In genomic region chr4:168509786-168510185, GRCh38 we compare ENCODE assay signal across 12 cellular contexts. TPM values are rescaled to one million over a fixed set of nuclear protein-coding genes. Genes with fewer than 3 reads are reported as not detected.
A peak's percentile ranks its signal among the peaks of the same experiment; 100 is the strongest.
DNase-seq lines count a peak whose midpoint lies in the region; ATAC-seq and TF ChIP-seq lines count a peak whose summit lies in the region.
"Had no signal": no experiment of that assay in that cellular context is flagged by ENCODE, and none has a peak within 500 bp of the region (broad histone marks: within the 10 kb centered on the region; RNA-seq: fewer than 3 reads in every experiment).

No MANE protein-coding gene starts in this region.

- TF ChIP-seq CTCF in Loucy (conservative IDR thresholded peaks at IDR 0.05; ENCODE audit: low read length), result no peak
- no peak for TF ChIP-seq CTCF in GM23338 (conservative IDR thresholded peaks at IDR 0.05; ENCODE audit: low read depth in 2 of 2)

- H4K20me1 ChIP-seq in Loucy (ENCODE audit: insufficient read depth, low read length, poor library complexity, severe bottlenecking) (no peaks in the 10 kb centered on the region), GM23338 (replicated peaks; ENCODE audit: insufficient read depth) (no peaks in the 10 kb centered on the region; the same call in 1 of the 2 replicates)

- H3K9me3 ChIP-seq in Loucy (ENCODE audit: insufficient read depth, low read depth, low read length), result no peaks in the 10 kb centered on the region
- H3K9me3 ChIP-seq in naive thymus-derived CD4-positive, alpha-beta T cell (ENCODE audit: control insufficient read depth in 2 of 3, low read length in 3 of 3), result no peaks in the 10 kb centered on the region

- H2AFZ ChIP-seq in Loucy (ENCODE audit: low read length), result 0 out of 2 replicates have a peak overlapping the region, but pooled peaks have one; percentile 53
- H2AFZ ChIP-seq in GM23338, result no peak overlapping the region

- no peaks in the 10 kb centered on the region for H3F3A ChIP-seq in Loucy (ENCODE audit: low read depth)
- H3F3A ChIP-seq in GM23338 (replicated peaks; ENCODE audit: low read depth), result no peaks in the 10 kb centered on the region

- H3K4me1 Mint-ChIP-seq in activated naive CD8-positive, alpha-beta T cell treated with anti-CD3 and anti-CD28 coated beads for 36 hours, result peaks cover 34% of the 10 kb centered on the region
- H3K4me1 Mint-ChIP-seq in naive thymus-derived CD4-positive, alpha-beta T cell, result peaks cover 5 to 39% (median 36%) of the 10 kb centered on the region in 7 donors
- no peaks in the 10 kb centered on the region for H3K4me1 Mint-ChIP-seq in GM23338

- DNase-seq in AML-193 (lab: John Stamatoyannopoulos, UW) (peak; percentile 53 to 55), GM23338 (ENCODE audit: low spot score) (no peak), mucosa of gallbladder (ENCODE audit: low spot score) (no peak), NCI-H1092 (lab: John Stamatoyannopoulos, UW) (no peak)
- peak; percentile 40 for DNase-seq in activated naive CD8-positive, alpha-beta T cell treated with anti-CD3 and anti-CD28 coated beads for 36 hours
- DNase-seq in naive thymus-derived CD4-positive, alpha-beta T cell, result peak in 8 of 9 donors; percentile 32 to 77 (median 59)
- DNase-seq: head of caudate nucleus, NCI-H1930 had no signal

- no peak overlapping the region for H3K4me3 ChIP-seq in Loucy (ENCODE audit: low read length, poor library complexity, severe bottlenecking)
- no peak overlapping the region for H3K4me3 ChIP-seq in naive thymus-derived CD4-positive, alpha-beta T cell (ENCODE audit: low read length)
- no peak overlapping the region for H3K4me3 ChIP-seq in GM23338
- H3K4me3 ChIP-seq: SK-N-MC had no signal

- H3K4me2 ChIP-seq in Loucy (ENCODE audit: low read depth, low read length, poor library complexity, severe bottlenecking) (no peak overlapping the region), GM23338 (no peak overlapping the region)

- H3K9me2 ChIP-seq in Loucy (replicated peaks; ENCODE audit: low read depth, low read length) (no peaks in the 10 kb centered on the region), GM23338 (ENCODE audit: insufficient read depth) (no peaks in the 10 kb centered on the region)

- H3K4me1 ChIP-seq in Loucy (ENCODE audit: insufficient read depth, low read length, poor library complexity, severe bottlenecking) (peaks cover 30% of the 10 kb centered on the region), GM23338 (ENCODE audit: insufficient read depth) (no peaks in the 10 kb centered on the region)
- peaks cover 16 to 21% of the 10 kb centered on the region in 2 donors for H3K4me1 ChIP-seq in naive thymus-derived CD4-positive, alpha-beta T cell (ENCODE audit: control insufficient read depth in 2 of 2, insufficient read depth in 2 of 2, low read length in 2 of 2)

- peak overlapping the region; percentile 32 for H3K4me3 Mint-ChIP-seq in activated naive CD8-positive, alpha-beta T cell treated with anti-CD3 and anti-CD28 coated beads for 36 hours
- H3K4me3 Mint-ChIP-seq in naive thymus-derived CD4-positive, alpha-beta T cell, result peak overlapping the region in 6 of 10 donors; percentile 2 to 69 (median 35)
- H3K4me3 Mint-ChIP-seq in GM23338, result no peak overlapping the region

- H3K36me3 Mint-ChIP-seq in activated naive CD8-positive, alpha-beta T cell treated with anti-CD3 and anti-CD28 coated beads for 36 hours, result no peaks in the 10 kb centered on the region
- no peaks in the 10 kb centered on the region for H3K36me3 Mint-ChIP-seq in naive thymus-derived CD4-positive, alpha-beta T cell
- H3K36me3 Mint-ChIP-seq in GM23338 (ENCODE audit: low read depth), result no peaks in the 10 kb centered on the region

- intact Hi-C loops in naive thymus-derived CD4-positive, alpha-beta T cell (cut with micrococcal nuclease), result loop anchor here (1.0 to 10.0 kb wide), 8 partner anchors 28 to 499 kb away; partner anchors contain the start of gene DDX60 (in 1 of the 2)

- H3K9me3 Mint-ChIP-seq in activated naive CD8-positive, alpha-beta T cell treated with anti-CD3 and anti-CD28 coated beads for 36 hours, result no peaks in the 10 kb centered on the region
- H3K9me3 Mint-ChIP-seq in naive thymus-derived CD4-positive, alpha-beta T cell, result no peaks in the 10 kb centered on the region
- H3K9me3 Mint-ChIP-seq in GM23338, result no peaks in the 10 kb centered on the region

- POLR2A ChIA-PET in naive thymus-derived CD4-positive, alpha-beta T cell (lab: Charles Lee), result interaction anchor here (0.7 to 1.5 kb wide), 3 partner anchors 26 to 30 kb away, joined by 3 to 5 read pairs (median 3); no protein-coding TSS in a partner anchor

- CTCF ChIA-PET in naive thymus-derived CD4-positive, alpha-beta T cell (lab: Charles Lee), result interaction anchor here (0.7 to 0.9 kb wide), 3 partner anchors 10 to 29 kb away, joined by 3 read pairs; no protein-coding TSS in a partner anchor

- no peaks in the 10 kb centered on the region for H3K27me3 ChIP-seq in Loucy (ENCODE audit: insufficient read depth, low read length, poor library complexity, severe bottlenecking)
- H3K27me3 ChIP-seq in naive thymus-derived CD4-positive, alpha-beta T cell (ENCODE audit: control insufficient read depth in 2 of 2, insufficient read depth in 2 of 2, low read length in 2 of 2), result no peaks in the 10 kb centered on the region
- H3K27me3 ChIP-seq in GM23338 (ENCODE audit: insufficient read depth), result no peaks in the 10 kb centered on the region

- H3K27ac ChIP-seq in naive thymus-derived CD4-positive, alpha-beta T cell (ENCODE audit: low read depth, low read length), result no peak overlapping the region
- no peak overlapping the region for H3K27ac ChIP-seq in GM23338 (ENCODE audit: low read depth)
- H3K27ac ChIP-seq: SK-N-MC had no signal

- H3K27me3 Mint-ChIP-seq in activated naive CD8-positive, alpha-beta T cell treated with anti-CD3 and anti-CD28 coated beads for 36 hours, result no peaks in the 10 kb centered on the region
- peaks cover 0 to 12% (median 0%) of the 10 kb centered on the region in 5 donors for H3K27me3 Mint-ChIP-seq in naive thymus-derived CD4-positive, alpha-beta T cell
- H3K27me3 Mint-ChIP-seq in GM23338 (ENCODE audit: insufficient read depth, low read depth, poor library complexity), result no peaks in the 10 kb centered on the region

- H3K27ac Mint-ChIP-seq in activated naive CD8-positive, alpha-beta T cell treated with anti-CD3 and anti-CD28 coated beads for 36 hours, result peak overlapping the region; percentile 32
- H3K27ac Mint-ChIP-seq in naive thymus-derived CD4-positive, alpha-beta T cell, result peak overlapping the region in 7 of 9 donors; percentile 36 to 79 (median 49)
- H3K27ac Mint-ChIP-seq in GM23338, result no peak overlapping the region

- peak; percentile 89 for ATAC-seq in naive thymus-derived CD4-positive, alpha-beta T cell
- ATAC-seq in GM23338 (no peak), GM21529 (IDR thresholded peaks at IDR 0.05; ENCODE audit: unreplicated experiment) (no peak)

- H3K36me3 ChIP-seq in Loucy (ENCODE audit: insufficient read depth, low read length), result no peaks in the 10 kb centered on the region
- H3K36me3 ChIP-seq in naive thymus-derived CD4-positive, alpha-beta T cell (ENCODE audit: control insufficient read depth in 2 of 3, insufficient read depth in 3 of 3, low read length in 3 of 3), result no peaks in the 10 kb centered on the region
- no peaks in the 10 kb centered on the region for H3K36me3 ChIP-seq in GM23338 (ENCODE audit: insufficient read depth)

- H3K9ac ChIP-seq in Loucy (ENCODE audit: low read depth, low read length, poor library complexity, severe bottlenecking), result no peak overlapping the region

- no peaks in the 10 kb centered on the region for H3K79me2 ChIP-seq in Loucy (ENCODE audit: insufficient read depth, low read length)
- no peaks in the 10 kb centered on the region for H3K79me2 ChIP-seq in GM23338 (replicated peaks; ENCODE audit: insufficient read depth)

TF ChIP-seq in GM23338, 12 proteins besides CTCF, POLR2A, EP300 and RAD21 (continues in another document):
- no peak for TF ChIP-seq ETS1 (IDR thresholded peaks at IDR 0.05)
- TF ChIP-seq JUNB (IDR thresholded peaks at IDR 0.05; ENCODE audit: unreplicated experiment), result no peak
- TF ChIP-seq CREB1 (CRISPR knock-in tag; IDR thresholded peaks at IDR 0.05; ENCODE audit: low read depth), result no peak
- TF ChIP-seq POLR2AphosphoS5 (IDR thresholded peaks at IDR 0.05; ENCODE audit: low read depth), result no peak
- no peak for TF ChIP-seq EZH2phosphoT487 (IDR thresholded peaks at IDR 0.05; ENCODE audit: unreplicated experiment)
- TF ChIP-seq ZNF331 (CRISPR knock-in tag; IDR thresholded peaks at IDR 0.05; ENCODE audit: low read depth), result no peak

RNA-seq across cellular contexts. Expression of gene PALLD, which starts 12.9 kb away (rescaled TPM):
- total RNA-seq in activated naive CD8-positive, alpha-beta T cell treated with anti-CD3 and anti-CD28 coated beads for 36 hours, result under 1 TPM; 0.41 to 0.94 TPM
- total RNA-seq in naive thymus-derived CD4-positive, alpha-beta T cell, result 10 to 100 TPM in 1 of 5 experiments, 1 to 10 TPM in 1, under 1 TPM in 3; 0.70 to 11.9 (median 0.88) TPM
- under 1 TPM; 0.51 to 0.63 TPM for polyA plus RNA-seq in naive thymus-derived CD4-positive, alpha-beta T cell
- 23.5 and 30.2 TPM in 2 replicates for total RNA-seq in GM23338 (2014; rRNA removed; shearing (Covaris generic))
- polyA plus RNA-seq in GM23338 (2016; fragmentation: Nextera tagmentation; extraction: Ambion mirVana), result 11.6 and 13.1 TPM in 2 replicates
- 250 TPM for total RNA-seq in mucosa of gallbladder

RNA-seq across cellular contexts. Expression of gene DDX60L, which starts 29.5 kb away (rescaled TPM):
- 10 to 100 TPM; 10.8 to 12.9 TPM for total RNA-seq in activated naive CD8-positive, alpha-beta T cell treated with anti-CD3 and anti-CD28 coated beads for 36 hours
- 10 to 100 TPM; 48.5 to 57.8 (median 54.1) TPM for total RNA-seq in naive thymus-derived CD4-positive, alpha-beta T cell
- 10 to 100 TPM; 21.7 to 23.0 TPM for polyA plus RNA-seq in naive thymus-derived CD4-positive, alpha-beta T cell
- 2.3 and 3.3 TPM in 2 replicates for total RNA-seq in GM23338 (2014; rRNA removed; shearing (Covaris generic))
- 1.2 TPM in 2 replicates for polyA plus RNA-seq in GM23338 (2016; fragmentation: Nextera tagmentation; extraction: Ambion mirVana)
- 16.2 TPM for total RNA-seq in mucosa of gallbladder
- polyA plus RNA-seq: neural cell had no signal

Comparison
In these comparisons a context has a peak if more than half of its experiments do, and no peak if none do; other contexts are left out.
1. DNase-seq: peak in AML-193 (2 of 2), activated naive CD8-positive, alpha-beta T cell treated with anti-CD3 and anti-CD28 coated beads for 36 hours (single experiment) and naive thymus-derived CD4-positive, alpha-beta T cell (8 of 9); none in GM23338 (single experiment), mucosa of gallbladder (single experiment) and NCI-H1092 (single experiment).